ENCODE assay signal across 20 cellular contexts in the genomic region with DNA sequence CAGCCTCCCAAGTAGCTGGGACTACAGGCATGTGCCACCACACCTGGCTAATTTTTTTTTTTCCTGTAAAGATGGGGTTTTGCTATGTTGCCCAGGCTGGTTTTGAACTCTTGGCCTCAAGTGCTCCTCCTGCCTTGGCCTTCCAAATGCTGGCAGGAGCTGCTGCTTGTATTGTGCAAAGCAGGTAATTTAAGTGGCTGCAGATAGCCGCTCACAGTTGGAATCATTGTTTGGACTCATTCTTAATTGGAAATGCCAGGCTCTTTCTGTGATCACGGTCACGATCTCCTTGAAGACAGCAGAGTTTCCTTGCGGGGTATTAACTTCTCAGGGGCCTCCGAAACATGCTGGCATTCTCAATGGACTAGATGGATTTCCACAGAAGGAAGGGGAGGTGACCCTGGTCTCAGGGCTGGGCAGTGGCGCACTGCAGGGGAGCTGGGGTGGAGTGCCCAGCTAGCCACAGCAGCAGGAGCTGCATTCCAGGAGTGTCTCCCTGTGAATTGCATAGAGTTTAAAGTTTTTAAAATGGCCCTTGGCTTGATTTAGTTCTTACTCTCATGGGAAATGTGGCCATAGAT.
"Had no signal": no experiment of that assay in that cellular context is flagged by ENCODE, and none has a peak within 500 bp of the region (broad histone marks: within the 10 kb centered on the region; RNA-seq: fewer than 3 reads in every experiment).

No MANE protein-coding gene starts in this region.

- H3K4me3 Mint-ChIP-seq: activated naive CD8-positive, alpha-beta T cell treated with anti-CD3 and anti-CD28 coated beads, Interleukin-2, amount 10 ng/mL, durations not matched to agents 7 days and 5 days; activated T-cell treated with anti-CD3 and anti-CD28 coated beads, Interleukin-2, amount 50 U/mL, for 72 hours; brain; central memory CD8-positive, alpha-beta T cell; immature natural killer cell; naive B cell; neural crest cell; stimulated activated naive CD8-positive, alpha-beta T cell treated with anti-CD3 and anti-CD28 coated beads, Interleukin-15, Interleukin-2, amounts not matched to agents 100 ng/mL and 50 ng/mL, for 24 hours had no signal

- H3K27ac Mint-ChIP-seq: activated naive CD8-positive, alpha-beta T cell treated with anti-CD3 and anti-CD28 coated beads, Interleukin-2, amount 10 ng/mL, durations not matched to agents 7 days and 5 days; activated T-cell treated with anti-CD3 and anti-CD28 coated beads, Interleukin-2, amount 50 U/mL, for 72 hours; brain; immature natural killer cell; naive B cell; stimulated activated naive CD8-positive, alpha-beta T cell treated with anti-CD3 and anti-CD28 coated beads, Interleukin-15, Interleukin-2, amounts not matched to agents 100 ng/mL and 50 ng/mL, for 24 hours had no signal

- H3K9me3 ChIP-seq: esophagus muscularis mucosa, prostate gland, right atrium auricular region, tibial nerve, uterus had no signal

- H3K9me3 Mint-ChIP-seq: activated naive CD8-positive, alpha-beta T cell treated with anti-CD3 and anti-CD28 coated beads, Interleukin-2, amount 10 ng/mL, durations not matched to agents 7 days and 5 days; activated T-cell treated with anti-CD3 and anti-CD28 coated beads, Interleukin-2, amount 50 U/mL, for 72 hours; central memory CD8-positive, alpha-beta T cell; neural crest cell; stimulated activated naive CD8-positive, alpha-beta T cell treated with anti-CD3 and anti-CD28 coated beads, Interleukin-15, Interleukin-2, amounts not matched to agents 100 ng/mL and 50 ng/mL, for 24 hours had no signal

- H3K4me1 Mint-ChIP-seq: activated naive CD8-positive, alpha-beta T cell treated with anti-CD3 and anti-CD28 coated beads, Interleukin-2, amount 10 ng/mL, durations not matched to agents 7 days and 5 days; central memory CD8-positive, alpha-beta T cell; immature natural killer cell; neural crest cell had no signal

- H3K27ac ChIP-seq: esophagus muscularis mucosa, heart right ventricle, prostate gland, right atrium auricular region, tibial nerve, uterus, WERI-Rb-1 had no signal

- ATAC-seq: activated T-cell treated with anti-CD3 and anti-CD28 coated beads, Interleukin-2, amount 50 U/mL, for 72 hours; heart right ventricle; left ventricle myocardium superior had no signal

- H3K4me3 ChIP-seq: esophagus muscularis mucosa, heart right ventricle, prostate gland, right atrium auricular region, tibial nerve, uterus had no signal

- H3K4me1 ChIP-seq: prostate gland, tibial nerve, uterus had no signal

- H3K36me3 ChIP-seq: esophagus muscularis mucosa, heart right ventricle, prostate gland, right atrium auricular region, tibial nerve, uterus, WERI-Rb-1 had no signal

- H3K27me3 ChIP-seq: heart right ventricle, right atrium auricular region, tibial nerve, uterus had no signal

- H3K36me3 Mint-ChIP-seq: activated naive CD8-positive, alpha-beta T cell treated with anti-CD3 and anti-CD28 coated beads, Interleukin-2, amount 10 ng/mL, durations not matched to agents 7 days and 5 days; brain; immature natural killer cell; naive B cell had no signal

- DNase-seq: activated CD4-positive, alpha-beta T cell treated with anti-CD3 and anti-CD28 coated beads for 1 hour; activated CD8-positive, alpha-beta memory T cell treated with anti-CD3 and anti-CD28 coated beads for 24 hours; activated naive CD8-positive, alpha-beta T cell treated with anti-CD3 and anti-CD28 coated beads, Interleukin-2, amount 10 ng/mL, durations not matched to agents 7 days and 5 days; activated T-cell treated with anti-CD3 and anti-CD28 coated beads, Interleukin-2, amount 50 U/mL, for 72 hours; cortex of kidney; heart right ventricle; immature natural killer cell; kidney glomerular epithelial cell; left ventricle myocardium superior; naive B cell; uterus; WERI-Rb-1 had no signal
